In the genomic region with DNA sequence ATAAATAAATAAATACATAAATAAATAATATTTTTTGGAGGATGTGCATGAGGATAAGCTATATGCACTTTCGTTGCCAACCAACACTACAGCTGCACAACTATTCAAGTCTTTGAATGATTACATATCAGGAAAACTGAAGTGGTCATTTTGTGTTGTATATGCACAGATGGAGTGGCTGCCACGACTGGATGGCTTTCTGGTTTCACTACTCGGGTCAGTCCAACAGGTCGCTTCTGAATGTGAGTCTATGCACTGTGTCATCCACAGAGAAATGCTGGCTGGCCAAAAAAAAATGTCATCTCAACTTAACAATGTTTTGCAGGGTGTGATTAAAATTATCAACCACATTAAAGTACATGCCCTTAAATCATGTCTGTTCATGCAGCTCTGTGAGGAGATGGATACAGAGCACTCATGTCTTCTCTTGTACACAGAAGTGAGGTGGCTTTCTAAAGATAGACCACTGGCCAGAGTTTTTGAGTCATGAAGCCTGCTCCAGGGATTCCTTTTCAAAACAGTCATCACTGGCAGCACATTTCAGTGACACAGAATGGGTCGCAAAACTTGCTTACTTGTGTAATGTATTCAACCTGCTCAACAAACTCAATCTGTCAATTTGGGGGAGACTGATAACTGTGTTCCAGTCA, we compare ENCODE assay signal across 18 cellular contexts.
"Had no signal": no experiment of that assay in that cellular context is flagged by ENCODE, and none has a peak within 500 bp of the region (broad histone marks: within the 10 kb centered on the region; RNA-seq: fewer than 3 reads in every experiment).

No MANE protein-coding gene starts in this region.

- H3K9me3 ChIP-seq: prostate gland, right lobe of liver had no signal

- DNase-seq: effector CD4-positive, alpha-beta T cell; foreskin melanocyte; head of caudate nucleus; hypothalamus; kidney glomerular epithelial cell; left lung; mesendoderm; naive thymus-derived CD4-positive, alpha-beta T cell; nephron progenitor cell; right lobe of liver; small intestine; stimulated activated CD4-positive, alpha-beta T cell treated with anti-CD3 and anti-CD28 coated beads, Interleukin-12 subunit alpha, Interleukin-12 subunit beta, amount 100 ng/mL, for 4 hours; stimulated activated naive CD4-positive, alpha-beta T cell; trophoblast cell had no signal

- H3K4me1 ChIP-seq: left lung, parathyroid adenoma, prostate gland, right lobe of liver had no signal

- ATAC-seq: left lung; naive thymus-derived CD4-positive, alpha-beta T cell; right lobe of liver had no signal

- H3K27me3 ChIP-seq: left lung, right lobe of liver had no signal

- H3K4me3 ChIP-seq: coronary artery, left lung, lung, prostate gland, right lobe of liver had no signal

- H3K36me3 ChIP-seq: left lung, prostate gland, right lobe of liver had no signal

- H3K27ac ChIP-seq: coronary artery, left lung, parathyroid adenoma, prostate gland, right lobe of liver had no signal
